Comparison of ENCODE assay signal across 21 cellular contexts in genomic region chr2:30282721-30283120, GRCh38.
"Had no signal": no experiment of that assay in that cellular context is flagged by ENCODE, and none has a peak within 500 bp of the region (broad histone marks: within the 10 kb centered on the region; RNA-seq: fewer than 3 reads in every experiment).

No MANE protein-coding gene starts in this region.

- H3K9me3 ChIP-seq: colonic mucosa, esophagus muscularis mucosa, sigmoid colon, tibial nerve, vagina had no signal

- H3K9me3 Mint-ChIP-seq: activated CD4-positive, alpha-beta T cell treated with anti-CD3 and anti-CD28 coated beads, Interleukin-2, amount 10 ng/mL, durations not matched to agents 24 days and 14 days; activated CD8-positive, alpha-beta T cell treated with anti-CD3 and anti-CD28 coated beads for 36 hours; activated naive CD4-positive, alpha-beta T cell treated with anti-CD3 and anti-CD28 coated beads for 36 hours; activated T-cell treated with anti-CD3 and anti-CD28 coated beads, Interleukin-2, amount 50 U/mL, for 4 hours; immature natural killer cell; nephron; T-cell had no signal

- H3K4me3 Mint-ChIP-seq: activated CD4-positive, alpha-beta T cell treated with anti-CD3 and anti-CD28 coated beads, Interleukin-2, amount 10 ng/mL, durations not matched to agents 24 days and 14 days; activated CD8-positive, alpha-beta T cell treated with anti-CD3 and anti-CD28 coated beads for 36 hours; activated naive CD4-positive, alpha-beta T cell treated with anti-CD3 and anti-CD28 coated beads for 36 hours; activated T-cell treated with anti-CD3 and anti-CD28 coated beads, Interleukin-2, amount 50 U/mL, for 4 hours; brain; immature natural killer cell; nephron; T-cell had no signal

- H3K27ac Mint-ChIP-seq: activated CD4-positive, alpha-beta T cell treated with anti-CD3 and anti-CD28 coated beads, Interleukin-2, amount 10 ng/mL, durations not matched to agents 24 days and 14 days; activated CD8-positive, alpha-beta T cell treated with anti-CD3 and anti-CD28 coated beads for 36 hours; activated naive CD4-positive, alpha-beta T cell treated with anti-CD3 and anti-CD28 coated beads for 36 hours; brain; immature natural killer cell; nephron; T-cell had no signal

- H3K36me3 ChIP-seq: colonic mucosa, esophagus muscularis mucosa, sigmoid colon, tibial nerve, vagina had no signal

- DNase-seq: activated CD4-positive, alpha-beta T cell treated with anti-CD3 and anti-CD28 coated beads, Interleukin-2, amount 10 ng/mL, durations not matched to agents 24 days and 14 days; activated CD8-positive, alpha-beta T cell treated with anti-CD3 and anti-CD28 coated beads for 36 hours; activated naive CD4-positive, alpha-beta T cell treated with anti-CD3 and anti-CD28 coated beads for 36 hours; activated T-cell treated with anti-CD3 and anti-CD28 coated beads, Interleukin-2, amount 50 U/mL, for 4 hours; central memory CD4-positive, alpha-beta T cell; colonic mucosa; effector CD4-positive, alpha-beta T cell; immature natural killer cell; mesenchymal stem cell; nucleus accumbens; sigmoid colon; stimulated activated CD8-positive, alpha-beta memory T cell treated with anti-CD3 and anti-CD28 coated beads, Interleukin-4, amount 100 ng/mL, for 48 hours; stimulated activated naive CD8-positive, alpha-beta T cell treated with anti-CD3 and anti-CD28 coated beads, Interleukin-15, Interleukin-2, amounts not matched to agents 100 U/mL and 50 U/mL, for 24 hours; substantia nigra; T-cell; T-helper 9 cell had no signal

- H3K4me1 ChIP-seq: colonic mucosa, tibial nerve, vagina had no signal

- H3K36me3 Mint-ChIP-seq: brain, T-cell had no signal

- H3K27ac ChIP-seq: colonic mucosa, esophagus muscularis mucosa, sigmoid colon, tibial nerve, vagina had no signal

- H3K27me3 ChIP-seq: colonic mucosa, esophagus muscularis mucosa, sigmoid colon, tibial nerve, vagina had no signal

- ATAC-seq: activated CD8-positive, alpha-beta T cell treated with anti-CD3 and anti-CD28 coated beads for 36 hours; activated T-cell treated with anti-CD3 and anti-CD28 coated beads, Interleukin-2, amount 50 U/mL, for 4 hours; stimulated activated naive CD8-positive, alpha-beta T cell treated with anti-CD3 and anti-CD28 coated beads, Interleukin-15, Interleukin-2, amounts not matched to agents 100 U/mL and 50 U/mL, for 24 hours had no signal

- H3K4me3 ChIP-seq: colonic mucosa, esophagus muscularis mucosa, sigmoid colon, tibial nerve, vagina had no signal

- H3K27me3 Mint-ChIP-seq: activated CD4-positive, alpha-beta T cell treated with anti-CD3 and anti-CD28 coated beads, Interleukin-2, amount 10 ng/mL, durations not matched to agents 24 days and 14 days; activated CD8-positive, alpha-beta T cell treated with anti-CD3 and anti-CD28 coated beads for 36 hours; brain; T-cell had no signal
